ENCODE assay signal across 8 cellular contexts in the genomic region with DNA sequence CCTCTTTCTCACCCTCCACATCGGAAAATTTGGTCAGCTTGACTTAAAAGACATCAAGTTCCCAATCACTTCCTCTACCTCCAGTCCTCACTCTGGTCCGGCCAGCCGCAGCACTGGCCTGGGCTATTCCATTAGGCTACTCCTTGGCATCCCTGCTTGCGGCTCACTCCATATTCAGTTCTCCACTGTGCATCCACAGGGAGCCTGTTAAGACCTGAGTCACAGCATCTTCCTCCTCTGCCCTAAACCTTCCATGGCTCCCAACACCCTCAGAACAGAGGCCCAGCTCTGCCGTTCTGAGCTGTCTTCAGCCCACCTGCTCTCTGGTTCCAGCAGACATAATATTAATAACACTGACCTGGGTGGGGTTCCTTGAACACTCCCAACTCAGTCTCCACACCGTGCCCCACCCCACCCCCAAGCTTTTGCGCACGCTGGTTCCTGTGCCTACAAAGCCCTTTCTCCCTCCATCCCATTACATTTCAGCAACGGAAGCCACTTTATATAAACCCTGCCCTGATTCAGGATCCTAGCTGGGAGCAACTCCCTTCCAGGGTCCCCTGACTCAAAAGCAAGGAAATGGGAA. TPM values are rescaled to one million over a fixed set of nuclear protein-coding genes. Genes with fewer than 3 reads are reported as not detected.
DNase-seq lines count a peak whose midpoint lies in the region; ATAC-seq lines count a peak whose summit lies in the region.

No MANE protein-coding gene starts in this region.

- peaks cover 18 to 28% (median 24%) of the 10 kb centered on the region in 4 donors for H3K4me1 Mint-ChIP-seq in CD4-positive, alpha-beta memory T cell
- peaks cover 25% of the 10 kb centered on the region for H3K4me1 Mint-ChIP-seq in central memory CD8-positive, alpha-beta T cell

- H3K79me2 ChIP-seq in mesendoderm (ENCODE audit: control insufficient read depth, insufficient read depth, low read length): peaks cover 34% of the 10 kb centered on the region

- H3K27me3 Mint-ChIP-seq in CD4-positive, alpha-beta memory T cell: no peaks in the 10 kb centered on the region
- H3K27me3 Mint-ChIP-seq in central memory CD8-positive, alpha-beta T cell: no peaks in the 10 kb centered on the region

- H3K27me3 ChIP-seq in CD4-positive, alpha-beta memory T cell (ENCODE audit: insufficient read depth, low read length): no peaks in the 10 kb centered on the region
- H3K27me3 ChIP-seq in MG63: no peaks in the 10 kb centered on the region
- no peaks in the 10 kb centered on the region for H3K27me3 ChIP-seq in mesendoderm (ENCODE audit: insufficient read depth, low read length, poor library complexity)

- no peak for ATAC-seq in central memory CD8-positive, alpha-beta T cell (replicated peaks; ENCODE audit: extremely low read depth, poor library complexity, severe bottlenecking)

- H4K5ac ChIP-seq in mesendoderm (ENCODE audit: low read length): peak overlapping the region; percentile 7

- no CpG with 5 or more reads among the region's 9 CpGs for WGBS in mesendoderm (ENCODE audit: extremely low coverage, insufficient coverage, low lambda C conversion rate)

- H3K9me3 ChIP-seq in CD4-positive, alpha-beta memory T cell (ENCODE audit: control insufficient read depth in 1 of 2, low read length in 2 of 2): peaks cover 39 to 44% of the 10 kb centered on the region in 2 donors
- peaks cover 24% of the 10 kb centered on the region for H3K9me3 ChIP-seq in MG63

- peak overlapping the region; percentile 88 to 97 (median 93) for H3K27ac Mint-ChIP-seq in CD4-positive, alpha-beta memory T cell
- H3K27ac Mint-ChIP-seq in central memory CD8-positive, alpha-beta T cell (ENCODE audit: low read depth): peak overlapping the region; percentile 93

- peak overlapping the region; percentile 98 for H2BK5ac ChIP-seq in mesendoderm (ENCODE audit: low read length)

- peaks cover 4 to 75% (median 63%) of the 10 kb centered on the region in 8 donors for H3K9me3 Mint-ChIP-seq in CD4-positive, alpha-beta memory T cell
- H3K9me3 Mint-ChIP-seq in central memory CD8-positive, alpha-beta T cell: peaks cover 26% of the 10 kb centered on the region

- peak overlapping the region; percentile 65 for H3K4me2 ChIP-seq in mesendoderm (ENCODE audit: low read length)

- peak overlapping the region; percentile 88 for H2AK5ac ChIP-seq in mesendoderm (ENCODE audit: low read length)

- DNase-seq in CD4-positive, alpha-beta memory T cell: no peak
- DNase-seq in MG63: no peak
- no peak for DNase-seq in central memory CD8-positive, alpha-beta T cell (ENCODE audit: low spot score in 2 of 2)
- DNase-seq in mesendoderm: peak; percentile 69
- DNase-seq in 8988T: no peak
- no peak for DNase-seq in NK-92 (lab: John Stamatoyannopoulos, UW; ENCODE audit: unreplicated experiment)
- DNase-seq in GM19240 (ENCODE audit: insufficient read length, low spot score): no peak
- no peak for DNase-seq in kidney tubule cell (ENCODE audit: low spot score)

- peak overlapping the region; percentile 49 for H3K27ac ChIP-seq in CD4-positive, alpha-beta memory T cell (ENCODE audit: low read depth, low read length)
- H3K27ac ChIP-seq in mesendoderm (ENCODE audit: low read depth, low read length): peak overlapping the region; percentile 86

- peak overlapping the region; percentile 97 for H3K9ac ChIP-seq in mesendoderm (ENCODE audit: low read length)

- POLR2A ChIA-PET in CD4-positive, alpha-beta memory T cell (lab: Charles Lee; ENCODE audit: partially characterized antibody): interaction anchor here (0.5 to 3.4 kb wide), 15 partner anchors 10 to 306 kb away, joined by 3 to 34 read pairs (median 4); a partner anchor contains a TSS

- peak overlapping the region; percentile 93 to 99 (median 97) for H3K4me3 Mint-ChIP-seq in CD4-positive, alpha-beta memory T cell
- peak overlapping the region; percentile 91 for H3K4me3 Mint-ChIP-seq in central memory CD8-positive, alpha-beta T cell

- intact Hi-C loops in CD4-positive, alpha-beta memory T cell (cut with micrococcal nuclease): loop anchor here (5.0 kb wide), 1 partner anchor 36 kb away; a partner anchor contains a TSS

- H3K18ac ChIP-seq in mesendoderm (ENCODE audit: low read length): peak overlapping the region; percentile 95

- CTCF ChIA-PET in CD4-positive, alpha-beta memory T cell (lab: Charles Lee; ENCODE audit: partially characterized antibody): interaction anchor here (0.8 to 4.0 kb wide), 5 partner anchors 10 to 83 kb away, joined by 3 to 24 read pairs (median 3); no protein-coding TSS in a partner anchor

- H4K8ac ChIP-seq in mesendoderm (ENCODE audit: low read depth, low read length): no peak overlapping the region

- H3K23ac ChIP-seq in mesendoderm (ENCODE audit: low read length): peak overlapping the region; percentile 29

- H3K4me1 ChIP-seq in CD4-positive, alpha-beta memory T cell (ENCODE audit: insufficient read depth, low read length): peaks cover 18% of the 10 kb centered on the region
- H3K4me1 ChIP-seq in mesendoderm (ENCODE audit: control insufficient read depth, low read depth, low read length): peaks cover 4% of the 10 kb centered on the region

- peak overlapping the region; percentile 92 for H3K4ac ChIP-seq in mesendoderm (ENCODE audit: low read depth, low read length)

- H3K79me1 ChIP-seq in mesendoderm (ENCODE audit: low read length): peaks cover 26% of the 10 kb centered on the region

- peak overlapping the region; percentile 75 for H2BK120ac ChIP-seq in mesendoderm (ENCODE audit: low read depth, low read length)

- peak overlapping the region; percentile 62 to 80 for H3K4me3 ChIP-seq in CD4-positive, alpha-beta memory T cell (ENCODE audit: low read length in 2 of 2)
- H3K4me3 ChIP-seq in MG63 (peak overlapping the region; percentile 74), mesendoderm (ENCODE audit: low read length) (peak overlapping the region; percentile 97)

- H2BK15ac ChIP-seq in mesendoderm (replicated peaks; ENCODE audit: low read depth): no peak overlapping the region

- H3K36me3 Mint-ChIP-seq in CD4-positive, alpha-beta memory T cell: peaks cover 59 to 62% of the 10 kb centered on the region in 2 donors
- peaks cover 30% of the 10 kb centered on the region for H3K36me3 Mint-ChIP-seq in central memory CD8-positive, alpha-beta T cell (ENCODE audit: insufficient read depth)

- H3K36me3 ChIP-seq in CD4-positive, alpha-beta memory T cell (ENCODE audit: insufficient read depth, low read length): peaks cover 42% of the 10 kb centered on the region
- H3K36me3 ChIP-seq in MG63: peaks cover 18% of the 10 kb centered on the region
- H3K36me3 ChIP-seq in mesendoderm (ENCODE audit: control insufficient read depth, insufficient read depth, low read length): peaks cover 25% of the 10 kb centered on the region

- H3K56ac ChIP-seq in mesendoderm (ENCODE audit: low read length): peak overlapping the region; percentile 98

RNA-seq across cellular contexts. Expression of a gene that starts 1.0 kb away (rescaled TPM):
- total RNA-seq in CD4-positive, alpha-beta memory T cell: 10 to 100 TPM; 33.9 to 34.7 TPM
- 10 to 100 TPM; 10.1 to 23.9 TPM for polyA plus RNA-seq in CD4-positive, alpha-beta memory T cell
- total RNA-seq in MG63 (2014; rRNA removed; shearing (Covaris generic); ENCODE audit: low replicate concordance): 1.7 and 2.4 TPM in 2 replicates
- polyA plus RNA-seq in mesendoderm (2013, experiment 1 of 2): 5.9 TPM
- 5.5 TPM for polyA plus RNA-seq in mesendoderm (2013, experiment 2 of 2)

RNA-seq across cellular contexts. Expression of a gene that starts 36.3 kb away (rescaled TPM):
- total RNA-seq in CD4-positive, alpha-beta memory T cell: 1 to 10 TPM; 9.2 to 9.7 TPM
- polyA plus RNA-seq in CD4-positive, alpha-beta memory T cell: 1 to 10 TPM; 5.4 to 5.7 TPM
- total RNA-seq in MG63 (2014; rRNA removed; shearing (Covaris generic); ENCODE audit: low replicate concordance): 2.1 and 4.2 TPM in 2 replicates
- 3.2 TPM for polyA plus RNA-seq in mesendoderm (2013, experiment 1 of 2)
- polyA plus RNA-seq in mesendoderm (2013, experiment 2 of 2): 3.3 TPM

RNA-seq across cellular contexts. Expression of a gene that starts 37.1 kb away (rescaled TPM):
- 100 to 1,000 TPM; 205 to 221 TPM for total RNA-seq in CD4-positive, alpha-beta memory T cell
- 10 to 100 TPM; 16.3 to 55.4 TPM for polyA plus RNA-seq in CD4-positive, alpha-beta memory T cell
- total RNA-seq in MG63 (2014; rRNA removed; shearing (Covaris generic); ENCODE audit: low replicate concordance): 28.2 and 32.1 TPM in 2 replicates
- polyA plus RNA-seq in mesendoderm (2013, experiment 1 of 2): 97.4 TPM
- polyA plus RNA-seq in mesendoderm (2013, experiment 2 of 2): 98.6 TPM

Comparison
In these comparisons a context has a peak if more than half of its experiments do, and no peak if none do; other contexts are left out.
1. RNA of a gene that starts 1.0 kb away (total RNA-seq): 33.9 to 34.7 TPM in CD4-positive, alpha-beta memory T cell; 1.7 to 2.4 TPM in MG63; every median in the first group is over 10 times any median in the second.
2. Peak in every context shown above with its lines, with median percentiles within 50 percentile points of each other: H3K4me3 ChIP-seq.